Comparison of ENCODE assay signal across 1 cellular context in genomic region chr11:120646206-120646605, GRCh38.
TF ChIP-seq lines count a peak whose summit lies in the region.

No MANE protein-coding gene starts in this region.

TF ChIP-seq in K562, 482 proteins besides CTCF, POLR2A, EP300 and RAD21:
- TF ChIP-seq ZNF398 (CRISPR knock-in tag; IDR thresholded peaks at IDR 0.05) (no peak), CREM (IDR thresholded peaks at IDR 0.05; ENCODE audit: low read depth) (no peak), TCF7 (IDR thresholded peaks at IDR 0.05; ENCODE audit: borderline replicate concordance) (no peak), TFE3 (CRISPR knock-in tag; IDR thresholded peaks at IDR 0.05) (peak; percentile 48)
